ENCODE assay signal across 10 cellular contexts in genomic region chr2:109324859-109325258, GRCh38.
A peak's percentile ranks its signal among the peaks of the same experiment; 100 is the strongest.
DNase-seq lines count a peak whose midpoint lies in the region; TF ChIP-seq lines count a peak whose summit lies in the region.
"Had no signal": no experiment of that assay in that cellular context is flagged by ENCODE, and none has a peak within 500 bp of the region (broad histone marks: within the 10 kb centered on the region; RNA-seq: fewer than 3 reads in every experiment).

No MANE protein-coding gene starts in this region.

- H3K36me3 ChIP-seq in brain microvascular endothelial cell (replicated peaks) (no peaks in the 10 kb centered on the region), hepatocyte (replicated peaks; ENCODE audit: insufficient read depth, low read depth) (no peaks in the 10 kb centered on the region), spleen (no peaks in the 10 kb centered on the region)

- no peaks in the 10 kb centered on the region for H3K27me3 ChIP-seq in brain microvascular endothelial cell (replicated peaks)
- H3K27me3 ChIP-seq in hepatocyte = no peaks in the 10 kb centered on the region
- no peaks in the 10 kb centered on the region for H3K27me3 ChIP-seq in spleen (replicated peaks in 1 of 7)

- WGBS in hepatocyte (ENCODE audit: low lambda C conversion rate, missing lambda C conversion rate) = 94% methylated on average over 7 of the region's 7 CpGs
- 69 to 81% (median 76%) methylated on average over 7 of the region's 7 CpGs for WGBS in spleen, 5 donors

- in situ Hi-C loops in brain microvascular endothelial cell (cut with HindIII; ENCODE audit: low pct_ligation_motif_present, low sequenced_read_pairs) = loop anchor here (25.0 kb wide), 1 partner anchor 188 kb away; the partner anchor contains the start of gene SH3RF3

- H3K4me3 ChIP-seq in brain microvascular endothelial cell (ENCODE audit: low read depth, low read length) (no peak overlapping the region), hepatocyte (no peak overlapping the region), spleen (no peak overlapping the region)

- H4K20me1 ChIP-seq in hepatocyte (ENCODE audit: insufficient read depth, poor library complexity, severe bottlenecking) = no peaks in the 10 kb centered on the region

- no peak overlapping the region for H3K4me2 ChIP-seq in hepatocyte

- H3K79me2 ChIP-seq in hepatocyte = peaks cover 3% of the 10 kb centered on the region

- intact Hi-C loops in spleen (cut with DNase I; ENCODE audit: low total_unique reads) = no loop called here

- H3K9me2 ChIP-seq in hepatocyte (replicated peaks; ENCODE audit: insufficient read depth) = no peaks in the 10 kb centered on the region

- no peak overlapping the region for H2AFZ ChIP-seq in hepatocyte

- TF ChIP-seq CTCF in brain microvascular endothelial cell (IDR thresholded peaks at IDR 0.05; ENCODE audit: low read depth, low read length, missing control alignments) (no peak), hepatocyte (IDR thresholded peaks at IDR 0.05; ENCODE audit: poor library complexity) (no peak), spleen (IDR thresholded peaks at IDR 0.05 in 8 of 11, conservative IDR thresholded peaks at IDR 0.05 in 3 of 11) (no peak)

- TF ChIP-seq POLR2A in spleen (IDR thresholded peaks at IDR 0.05) = no peak

- H3K9me3 ChIP-seq in hepatocyte (ENCODE audit: low read depth) = no peaks in the 10 kb centered on the region
- no peaks in the 10 kb centered on the region for H3K9me3 ChIP-seq in spleen

- H3K27ac ChIP-seq in brain microvascular endothelial cell (peak overlapping the region; percentile 84), hepatocyte (peak overlapping the region; percentile 33), spleen (peak overlapping the region in 6 of 8 donors; percentile 29 to 68 (median 51))

- peaks cover 18% of the 10 kb centered on the region for H3K4me1 ChIP-seq in hepatocyte (ENCODE audit: insufficient read depth)
- peaks cover 0 to 38% (median 12%) of the 10 kb centered on the region in 6 donors for H3K4me1 ChIP-seq in spleen

- DNase-seq in H4 (ENCODE audit: low spot score) = peak; percentile 84
- peak; percentile 89 for DNase-seq in brain microvascular endothelial cell
- no peak for DNase-seq in hepatocyte (ENCODE audit: low spot score)
- DNase-seq in spleen = no peak
- no peak for DNase-seq in nucleus accumbens (lab: John Stamatoyannopoulos, UW)
- DNase-seq in DMS53 treated with DMSO at 0.1 percent for 48 hours (lab: John Stamatoyannopoulos, UW; ENCODE audit: unreplicated experiment) = no peak
- no peak for DNase-seq in stimulated activated CD4-positive, alpha-beta T cell treated with anti-CD3 and anti-CD28 coated beads, Interleukin-2, amount 100 ng/mL, for 48 hours
- DNase-seq in putamen (ENCODE audit: low spot score) = no peak
- DNase-seq: activated effector memory CD4-positive, alpha-beta T cell treated with Interleukin-2 at 50 U/mL for 16 hours; hippocampal formation had no signal

Comparison
In these comparisons a context has a peak if more than half of its experiments do, and no peak if none do; other contexts are left out.
1. DNase-seq: peak in H4 (single experiment) and brain microvascular endothelial cell (single experiment); none in hepatocyte (single experiment), spleen (single experiment), nucleus accumbens (0 of 56), DMS53 treated with DMSO at 0.1 percent for 48 hours (single experiment), stimulated activated CD4-positive, alpha-beta T cell treated with anti-CD3 and anti-CD28 coated beads, Interleukin-2, amount 100 ng/mL, for 48 hours (0 of 2) and putamen (single experiment).
2. H3K27ac ChIP-seq: peak in every context shown above with its lines; median percentile 84 in brain microvascular endothelial cell; 51 in spleen; 33 in hepatocyte.